In the genomic region with DNA sequence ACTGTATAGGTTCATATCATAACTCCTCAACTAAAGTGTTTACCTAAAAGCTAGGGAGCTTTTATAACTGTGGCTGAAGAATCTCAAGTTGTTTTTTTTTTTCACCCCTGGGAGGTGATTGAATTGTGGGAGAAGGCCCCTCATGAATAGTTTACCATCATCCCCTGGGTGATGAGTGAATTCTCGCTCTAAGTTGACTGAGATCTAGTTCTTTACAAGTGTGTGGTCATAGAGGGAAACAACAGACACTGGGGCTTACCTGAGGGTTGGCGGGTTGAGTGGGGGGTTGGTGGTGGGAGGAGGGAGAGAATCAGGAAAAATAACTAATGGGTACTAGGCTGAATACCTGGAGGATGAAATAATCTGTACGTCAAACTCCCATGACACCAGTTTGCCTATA, we compare ENCODE assay signal across 29 cellular contexts.
"Had no signal": no experiment of that assay in that cellular context is flagged by ENCODE, and none has a peak within 500 bp of the region (broad histone marks: within the 10 kb centered on the region; RNA-seq: fewer than 3 reads in every experiment).

No MANE protein-coding gene starts in this region.

- H3K27me3 Mint-ChIP-seq: stimulated activated memory B cell treated with anti-CD40 and anti-IgM and Interleukin-4, amounts not matched to agents 10 μg/mL and 1 μg/mL and 100 μg/mL, for 72 hours; stimulated activated naive B cell treated with anti-CD40 and anti-IgM and Interleukin-4, amounts not matched to agents 10 μg/mL and 1 μg/mL and 100 μg/mL, for 72 hours; stimulated activated naive CD8-positive, alpha-beta T cell treated with anti-CD3 and anti-CD28 coated beads, Interleukin-15, amount 100 ng/mL, for 72 hours; stimulated activated naive CD8-positive, alpha-beta T cell treated with anti-CD3 and anti-CD28 coated beads, Interleukin-15, Interleukin-2, amounts not matched to agents 100 ng/mL and 50 ng/mL, for 24 hours; type B pancreatic cell had no signal

- ATAC-seq: stimulated activated effector memory CD8-positive, alpha-beta T cell treated with anti-CD3 and anti-CD28 coated beads, Interleukin-12 subunit alpha, Interleukin-12 subunit beta, amount 100 ng/mL, for 72 hours; stimulated activated memory B cell treated with anti-CD40 and anti-IgM and Interleukin-4, amounts not matched to agents 10 μg/mL and 1 μg/mL and 100 μg/mL, for 72 hours; stimulated activated naive CD8-positive, alpha-beta T cell treated with anti-CD3 and anti-CD28 coated beads, Interleukin-15, amount 100 ng/mL, for 72 hours; stimulated activated naive CD8-positive, alpha-beta T cell treated with anti-CD3 and anti-CD28 coated beads, Interleukin-15, Interleukin-2, amounts not matched to agents 100 U/mL and 50 U/mL, for 24 hours; upper lobe of right lung had no signal

- H3K4me3 ChIP-seq: stomach, suprapubic skin, testis, thoracic aorta, thyroid gland, tibial artery, tibial nerve, transverse colon, upper lobe of left lung, upper lobe of right lung, uterus, vagina had no signal

- H3K27ac Mint-ChIP-seq: stimulated activated effector memory CD8-positive, alpha-beta T cell treated with anti-CD3 and anti-CD28 coated beads, Interleukin-12 subunit alpha, Interleukin-12 subunit beta, amount 100 ng/mL, for 72 hours; stimulated activated memory B cell treated with anti-CD40 and anti-IgM and Interleukin-4, amounts not matched to agents 10 μg/mL and 1 μg/mL and 100 μg/mL, for 72 hours; stimulated activated naive B cell treated with anti-CD40 and anti-IgM and Interleukin-4, amounts not matched to agents 10 μg/mL and 1 μg/mL and 100 μg/mL, for 72 hours; stimulated activated naive CD8-positive, alpha-beta T cell treated with anti-CD3 and anti-CD28 coated beads, Interleukin-15, amount 100 ng/mL, for 72 hours; stimulated activated naive CD8-positive, alpha-beta T cell treated with anti-CD3 and anti-CD28 coated beads, Interleukin-15, Interleukin-2, amounts not matched to agents 100 ng/mL and 50 ng/mL, for 24 hours; type B pancreatic cell had no signal

- H3K4me1 Mint-ChIP-seq: stimulated activated effector memory CD8-positive, alpha-beta T cell treated with anti-CD3 and anti-CD28 coated beads, Interleukin-12 subunit alpha, Interleukin-12 subunit beta, amount 100 ng/mL, for 72 hours; stimulated activated naive CD8-positive, alpha-beta T cell treated with anti-CD3 and anti-CD28 coated beads, Interleukin-15, amount 100 ng/mL, for 72 hours had no signal

- H3K27me3 ChIP-seq: stomach, suprapubic skin, testis, thyroid gland, tibial artery, tibial nerve, transverse colon, upper lobe of left lung, upper lobe of right lung, uterus, vagina had no signal

- FAIRE-seq: urothelium cell line had no signal

- H3K4me1 ChIP-seq: suprapubic skin, testis, upper lobe of right lung, uterus, vagina had no signal

- H3K36me3 ChIP-seq: stomach, suprapubic skin, thoracic aorta, thyroid gland, tibial artery, tibial nerve, transverse colon, upper lobe of left lung, upper lobe of right lung, uterus, vagina had no signal

- H3K4me3 Mint-ChIP-seq: stimulated activated effector memory CD8-positive, alpha-beta T cell treated with anti-CD3 and anti-CD28 coated beads, Interleukin-12 subunit alpha, Interleukin-12 subunit beta, amount 100 ng/mL, for 72 hours; stimulated activated memory B cell treated with anti-CD40 and anti-IgM and Interleukin-4, amounts not matched to agents 10 μg/mL and 1 μg/mL and 100 μg/mL, for 72 hours; stimulated activated naive B cell treated with anti-CD40 and anti-IgM and Interleukin-4, amounts not matched to agents 10 μg/mL and 1 μg/mL and 100 μg/mL, for 72 hours; stimulated activated naive CD8-positive, alpha-beta T cell treated with anti-CD3 and anti-CD28 coated beads, Interleukin-15, amount 100 ng/mL, for 72 hours; stimulated activated naive CD8-positive, alpha-beta T cell treated with anti-CD3 and anti-CD28 coated beads, Interleukin-15, Interleukin-2, amounts not matched to agents 100 ng/mL and 50 ng/mL, for 24 hours; type B pancreatic cell had no signal

- H3K27ac ChIP-seq: stomach, suprapubic skin, testis, thoracic aorta, thyroid gland, tibial artery, tibial nerve, transverse colon, upper lobe of left lung, upper lobe of right lung, uterus, vagina had no signal

- H3K9me3 Mint-ChIP-seq: stimulated activated effector memory CD8-positive, alpha-beta T cell treated with anti-CD3 and anti-CD28 coated beads, Interleukin-12 subunit alpha, Interleukin-12 subunit beta, amount 100 ng/mL, for 72 hours; stimulated activated memory B cell treated with anti-CD40 and anti-IgM and Interleukin-4, amounts not matched to agents 10 μg/mL and 1 μg/mL and 100 μg/mL, for 72 hours; stimulated activated naive CD8-positive, alpha-beta T cell treated with anti-CD3 and anti-CD28 coated beads, Interleukin-15, amount 100 ng/mL, for 72 hours; stimulated activated naive CD8-positive, alpha-beta T cell treated with anti-CD3 and anti-CD28 coated beads, Interleukin-15, Interleukin-2, amounts not matched to agents 100 ng/mL and 50 ng/mL, for 24 hours; type B pancreatic cell had no signal

- H3K36me3 Mint-ChIP-seq: stimulated activated effector memory CD8-positive, alpha-beta T cell treated with anti-CD3 and anti-CD28 coated beads, Interleukin-12 subunit alpha, Interleukin-12 subunit beta, amount 100 ng/mL, for 72 hours; stimulated activated memory B cell treated with anti-CD40 and anti-IgM and Interleukin-4, amounts not matched to agents 10 μg/mL and 1 μg/mL and 100 μg/mL, for 72 hours; stimulated activated naive B cell treated with anti-CD40 and anti-IgM and Interleukin-4, amounts not matched to agents 10 μg/mL and 1 μg/mL and 100 μg/mL, for 72 hours; type B pancreatic cell had no signal

- DNase-seq: stimulated activated CD4-positive, alpha-beta T cell treated with anti-CD3 and anti-CD28 coated beads, Interleukin-2, amount 100 ng/mL, for 48 hours; stimulated activated CD4-positive, alpha-beta T cell treated with anti-CD3 and anti-CD28 coated beads, Interleukin-4, amount 100 ng/mL, for 1 hour; stimulated activated CD4-positive, alpha-beta T cell treated with anti-CD3 and anti-CD28 coated beads, Interleukin-4, amount 100 ng/mL, for 24 hours; stimulated activated CD4-positive, alpha-beta T cell treated with anti-CD3 and anti-CD28 coated beads, Interleukin-4, amount 100 ng/mL, for 4 hours; stimulated activated CD8-positive, alpha-beta memory T cell treated with anti-CD3 and anti-CD28 coated beads, Interleukin-4, amount 100 ng/mL, for 48 hours; stimulated activated naive B cell treated with anti-CD40 and anti-IgM and Interleukin-4, amounts not matched to agents 10 μg/mL and 1 μg/mL and 100 μg/mL, for 72 hours; stimulated activated naive CD4-positive, alpha-beta T cell; stimulated activated naive CD4-positive, alpha-beta T cell treated with Interleukin-2 at 50 U/mL for 16 hours; stimulated activated naive CD8-positive, alpha-beta T cell treated with anti-CD3 and anti-CD28 coated beads, Interleukin-15, amount 100 ng/mL, for 72 hours; stimulated activated naive CD8-positive, alpha-beta T cell treated with anti-CD3 and anti-CD28 coated beads, Interleukin-15, Interleukin-2, amounts not matched to agents 100 U/mL and 50 U/mL, for 24 hours; stomach; substantia nigra; testis; thyroid gland; tibial artery; transverse colon; trophoblast cell; upper lobe of left lung; upper lobe of right lung; uterus had no signal

- H3K9me3 ChIP-seq: stomach, suprapubic skin, testis, thoracic aorta, thyroid gland, tibial artery, tibial nerve, transverse colon, upper lobe of left lung, upper lobe of right lung, uterus, vagina had no signal
